ENCODE assay signal across 8 cellular contexts in genomic region chr19:3184847-3185481, GRCh38. TPM values are rescaled to one million over a fixed set of nuclear protein-coding genes. Genes with fewer than 3 reads are reported as not detected.
DNase-seq lines count a peak whose midpoint lies in the region; ATAC-seq lines count a peak whose summit lies in the region.

No MANE protein-coding gene starts in this region.

- no peaks in the 10 kb centered on the region for H3K27me3 Mint-ChIP-seq in central memory CD8-positive, alpha-beta T cell

- H3K27me3 ChIP-seq in GM23248 (replicated peaks; ENCODE audit: insufficient read depth): no peaks in the 10 kb centered on the region
- H3K27me3 ChIP-seq in MG63: no peaks in the 10 kb centered on the region

- H3K4me2 ChIP-seq in GM23248 (ENCODE audit: unreplicated experiment): peak overlapping the region; percentile 91

- DNase-seq in D341Med (ENCODE audit: low spot score) (peak; percentile 79), GM23248 (peak; percentile 85), MG63 (peak; percentile 44), T1000 (lab: John Stamatoyannopoulos, UW) (peak; percentile 71), left lobe of liver (ENCODE audit: low spot score) (peak; percentile 80), UCSD-AML1 (lab: John Stamatoyannopoulos, UW; ENCODE audit: unreplicated experiment) (no peak)
- peak in 1 of 2 donors; percentile 61 for DNase-seq in central memory CD8-positive, alpha-beta T cell (ENCODE audit: low spot score in 2 of 2)
- peak; percentile 53 for DNase-seq in stimulated activated CD8-positive, alpha-beta memory T cell treated with anti-CD3 and anti-CD28 coated beads, Interleukin-15, amount 100 ng/mL, for 1 hour (ENCODE audit: low read depth)

- in situ Hi-C loops in GM23248 (cut with MboI): no loop called here

- H3K27ac Mint-ChIP-seq in central memory CD8-positive, alpha-beta T cell (ENCODE audit: low read depth): peak overlapping the region; percentile 88

- H3K79me2 ChIP-seq in GM23248 (ENCODE audit: insufficient read depth): peaks cover 37% of the 10 kb centered on the region

- peak overlapping the region; percentile 88 for H3K9ac ChIP-seq in GM23248

- H3K4me3 Mint-ChIP-seq in central memory CD8-positive, alpha-beta T cell: peak overlapping the region; percentile 94

- 7 to 9% methylated on average over 14 of the region's 14 CpGs for WGBS in GM23248 (ENCODE audit: low coverage in 1 of 2, low lambda C conversion rate in 2 of 2, missing lambda C conversion rate in 2 of 2), 2 experiments

- H3K9me3 Mint-ChIP-seq in central memory CD8-positive, alpha-beta T cell: no peaks in the 10 kb centered on the region

- no peaks in the 10 kb centered on the region for H4K20me1 ChIP-seq in GM23248 (ENCODE audit: insufficient read depth)

- peak overlapping the region; percentile 98 for H2AFZ ChIP-seq in GM23248

- peaks cover 10% of the 10 kb centered on the region for H3K4me1 ChIP-seq in GM23248 (ENCODE audit: insufficient read depth)

- H3K27ac ChIP-seq in GM23248: no peak overlapping the region

- H3K4me1 Mint-ChIP-seq in central memory CD8-positive, alpha-beta T cell: peaks cover 62% of the 10 kb centered on the region

- H3F3A ChIP-seq in GM23248 (ENCODE audit: insufficient read depth): no peaks in the 10 kb centered on the region

- peak overlapping the region; percentile 88 for H3K4me3 ChIP-seq in GM23248
- H3K4me3 ChIP-seq in MG63: peak overlapping the region; percentile 75

- H3K9me2 ChIP-seq in GM23248 (ENCODE audit: insufficient read depth): no peaks in the 10 kb centered on the region

- ATAC-seq in central memory CD8-positive, alpha-beta T cell (replicated peaks; ENCODE audit: extremely low read depth, poor library complexity, severe bottlenecking): peak; percentile 55
- peak; percentile 61 for ATAC-seq in left lobe of liver

- H3K36me3 Mint-ChIP-seq in central memory CD8-positive, alpha-beta T cell (ENCODE audit: insufficient read depth): peaks cover 50% of the 10 kb centered on the region

- H3K36me3 ChIP-seq in GM23248 (ENCODE audit: low read depth): no peaks in the 10 kb centered on the region
- peaks cover 3% of the 10 kb centered on the region; the same call in 1 of the 2 replicates for H3K36me3 ChIP-seq in MG63

- H3K9me3 ChIP-seq in GM23248 (ENCODE audit: low read depth): no peaks in the 10 kb centered on the region
- no peaks in the 10 kb centered on the region for H3K9me3 ChIP-seq in MG63

RNA-seq across cellular contexts. Expression of gene NCLN, which starts 0.8 kb away (rescaled TPM):
- 73.0 and 76.5 TPM in 2 replicates for total RNA-seq in GM23248 (2014; rRNA removed; shearing (Covaris generic))
- 84.8 and 91.3 TPM in 2 replicates for polyA plus RNA-seq in GM23248 (2016; fragmentation: Nextera tagmentation; extraction: Ambion mirVana)
- total RNA-seq in MG63 (2014; rRNA removed; shearing (Covaris generic); ENCODE audit: low replicate concordance): 55.6 and 68.5 TPM in 2 replicates
- 40.7 TPM for total RNA-seq in left lobe of liver

RNA-seq across cellular contexts. Expression of gene S1PR4, which starts 6.4 kb away (rescaled TPM):
- not detected in 2 replicates for total RNA-seq in GM23248 (2014; rRNA removed; shearing (Covaris generic))
- polyA plus RNA-seq in GM23248 (2016; fragmentation: Nextera tagmentation; extraction: Ambion mirVana): not detected in 2 replicates
- total RNA-seq in MG63 (2014; rRNA removed; shearing (Covaris generic); ENCODE audit: low replicate concordance): not detected in 2 replicates
- total RNA-seq in left lobe of liver: 0.70 TPM

RNA-seq across cellular contexts. Expression of gene CELF5, which starts 39.5 kb away (rescaled TPM):
- total RNA-seq in GM23248 (2014; rRNA removed; shearing (Covaris generic)): 1.1 TPM in 1 of 2 replicates, not detected in the other
- polyA plus RNA-seq in GM23248 (2016; fragmentation: Nextera tagmentation; extraction: Ambion mirVana): 0.24 TPM in 1 of 2 replicates, not detected in the other
- total RNA-seq in MG63 (2014; rRNA removed; shearing (Covaris generic); ENCODE audit: low replicate concordance): not detected in 2 replicates
- 0.18 TPM for total RNA-seq in left lobe of liver

RNA-seq across cellular contexts. Expression of gene GNA15, which starts 49.1 kb away (rescaled TPM):
- total RNA-seq in GM23248 (2014; rRNA removed; shearing (Covaris generic)): not detected in 2 replicates
- polyA plus RNA-seq in GM23248 (2016; fragmentation: Nextera tagmentation; extraction: Ambion mirVana): not detected in 2 replicates
- not detected in 2 replicates for total RNA-seq in MG63 (2014; rRNA removed; shearing (Covaris generic); ENCODE audit: low replicate concordance)
- 1.0 TPM for total RNA-seq in left lobe of liver
